Comparison of ENCODE assay signal across 20 cellular contexts in the genomic region with DNA sequence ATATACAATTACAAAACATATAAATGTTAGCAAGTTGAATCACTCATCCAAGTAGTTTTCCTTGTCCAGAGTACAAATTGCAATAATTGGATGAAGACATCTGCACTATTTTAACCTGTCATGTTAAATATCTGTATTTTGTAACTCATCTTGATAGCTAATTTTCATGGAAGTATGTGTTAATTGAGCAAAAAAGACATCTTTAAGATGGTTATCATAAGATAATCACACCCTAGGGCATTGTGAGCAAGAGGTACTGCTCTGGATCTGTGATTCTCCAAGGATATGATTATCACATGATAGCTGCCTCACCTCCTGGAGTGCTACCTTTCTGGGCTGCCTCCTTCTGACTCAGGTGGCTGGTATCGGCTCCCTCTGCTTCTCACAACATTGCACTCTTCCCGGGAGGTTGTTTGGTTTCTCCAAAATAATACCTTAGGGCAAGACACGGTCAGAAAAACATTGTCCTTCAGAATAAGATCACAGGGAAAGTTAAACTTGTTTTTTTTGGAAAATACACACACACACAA.
DNase-seq lines count a peak whose midpoint lies in the region; ATAC-seq and TF ChIP-seq lines count a peak whose summit lies in the region.
"Had no signal": no experiment of that assay in that cellular context is flagged by ENCODE, and none has a peak within 500 bp of the region (broad histone marks: within the 10 kb centered on the region; RNA-seq: fewer than 3 reads in every experiment).

No MANE protein-coding gene starts in this region.

- in situ Hi-C loops in mammary epithelial cell (cut with MboI; ENCODE audit: low sequenced_read_pairs in 2 of 2): no loop called here

- intact Hi-C loops in mammary epithelial cell (cut with micrococcal nuclease): no loop called here
- intact Hi-C loops in esophagus muscularis mucosa (cut with DNase I): no loop called here

- H3K4me1 ChIP-seq in mammary epithelial cell (ENCODE audit: insufficient read depth, low read length): no peaks in the 10 kb centered on the region
- H3K4me1 ChIP-seq in esophagus muscularis mucosa: no peaks in the 10 kb centered on the region
- H3K4me1 ChIP-seq: A549, Caco-2, SJSA1 had no signal

- H3K27ac ChIP-seq in mammary epithelial cell (ENCODE audit: insufficient read depth, low read depth, low read length) (no peak overlapping the region), esophagus muscularis mucosa (replicated peaks in 1 of 4) (no peak overlapping the region)
- H3K27ac ChIP-seq: A549, SJSA1 had no signal

- TF ChIP-seq POLR2A in esophagus muscularis mucosa (IDR thresholded peaks at IDR 0.05; ENCODE audit: low read depth): no peak

- CTCF ChIA-PET in mammary epithelial cell (lab: Charles Lee; ENCODE audit: low non-redundant PET): no interaction called here

- H3K4me3 ChIP-seq in mammary epithelial cell (replicated peaks in 1 of 3; ENCODE audit: insufficient read depth in 1 of 3, low read depth in 2 of 3, low read length in 3 of 3) (no peak overlapping the region), esophagus muscularis mucosa (no peak overlapping the region)
- H3K4me3 ChIP-seq: A549, SJSA1 had no signal

- H3K36me3 ChIP-seq in mammary epithelial cell (ENCODE audit: insufficient read depth, low read length): no peaks in the 10 kb centered on the region
- H3K36me3 ChIP-seq in esophagus muscularis mucosa: no peaks in the 10 kb centered on the region
- H3K36me3 ChIP-seq: SJSA1 had no signal

- TF ChIP-seq CTCF in mammary epithelial cell (conservative IDR thresholded peaks at IDR 0.05 in 1 of 2, IDR thresholded peaks at IDR 0.05 in 1 of 2; ENCODE audit: extremely low read depth in 1 of 2, insufficient read depth in 1 of 2, low read depth in 1 of 2, low read length in 2 of 2) (no peak), esophagus muscularis mucosa (IDR thresholded peaks at IDR 0.05) (no peak)

- BruUV-seq in mammary epithelial cell (replicated peaks; lab: Mats Ljungman, UMichigan): no TSS peak

- H3K27me3 ChIP-seq in mammary epithelial cell (ENCODE audit: insufficient read depth, low read length) (no peaks in the 10 kb centered on the region), esophagus muscularis mucosa (no peaks in the 10 kb centered on the region)
- H3K27me3 ChIP-seq: SJSA1 had no signal

- H3K4me2 ChIP-seq in mammary epithelial cell (ENCODE audit: insufficient read depth, low read depth, low read length): no peak overlapping the region
- H3K4me2 ChIP-seq: A549 had no signal

- 79% methylated on average over 2 of the region's 3 CpGs for WGBS in mammary epithelial cell (ENCODE audit: low coverage, missing lambda C conversion rate)
- 92% methylated on average over 3 of the region's 3 CpGs for WGBS in esophagus muscularis mucosa

- dilution Hi-C loops in mammary epithelial cell (cut with HindIII; ENCODE audit: low sequenced_read_pairs): no loop called here

- ATAC-seq in GM18520 (IDR thresholded peaks at IDR 0.05; ENCODE audit: unreplicated experiment) (no peak), esophagus mucosa (no peak)
- ATAC-seq: A549, Panc1 had no signal

- H3K9me3 ChIP-seq in mammary epithelial cell (replicated peaks; ENCODE audit: insufficient read depth, low read length): no peaks in the 10 kb centered on the region
- no peaks in the 10 kb centered on the region for H3K9me3 ChIP-seq in esophagus muscularis mucosa
- H3K9me3 ChIP-seq: A549, Caco-2, SJSA1 had no signal

- H4K20me1 ChIP-seq in mammary epithelial cell (ENCODE audit: insufficient read depth, low read length): no peaks in the 10 kb centered on the region

- no peak for TF ChIP-seq EP300 in esophagus muscularis mucosa (IDR thresholded peaks at IDR 0.05)

- no peak overlapping the region for H2AFZ ChIP-seq in mammary epithelial cell (ENCODE audit: low read depth, low read length)

- no peaks in the 10 kb centered on the region for H3K79me2 ChIP-seq in mammary epithelial cell (ENCODE audit: insufficient read depth, low read length)

- peak; percentile 79 for DNase-seq in DMS79 treated with DMSO at 0.1 percent for 48 hours (lab: John Stamatoyannopoulos, UW)
- DNase-seq in NCI-H2227 (lab: John Stamatoyannopoulos, UW; ENCODE audit: unreplicated experiment): peak; percentile 34
- peak; percentile 54 for DNase-seq in mammary epithelial cell
- peak; percentile 61 for DNase-seq in kidney tubule cell (ENCODE audit: low spot score)
- DNase-seq in UCSD-AML1 (lab: John Stamatoyannopoulos, UW; ENCODE audit: unreplicated experiment): no peak
- DNase-seq in esophagus muscularis mucosa (ENCODE audit: extremely low spot score): no peak
- DNase-seq: Caco-2; CD4-positive, alpha-beta T cell; DMS53; KBM-7; NCI-H1105 treated with DMSO at 0.1 percent for 48 hours; NCI-H1694; NCI-H2107; NCI-H524; SW 1271 had no signal

- H3K9ac ChIP-seq in mammary epithelial cell (ENCODE audit: insufficient read depth, low read length): no peak overlapping the region

Comparison
In these comparisons a context has a peak if more than half of its experiments do, and no peak if none do; other contexts are left out.
1. DNase-seq: peak in DMS79 treated with DMSO at 0.1 percent for 48 hours (single experiment), NCI-H2227 (single experiment), mammary epithelial cell (single experiment) and kidney tubule cell (single experiment); none in UCSD-AML1 (single experiment) and esophagus muscularis mucosa (single experiment).